ENCODE assay signal across 8 cellular contexts in the genomic region with DNA sequence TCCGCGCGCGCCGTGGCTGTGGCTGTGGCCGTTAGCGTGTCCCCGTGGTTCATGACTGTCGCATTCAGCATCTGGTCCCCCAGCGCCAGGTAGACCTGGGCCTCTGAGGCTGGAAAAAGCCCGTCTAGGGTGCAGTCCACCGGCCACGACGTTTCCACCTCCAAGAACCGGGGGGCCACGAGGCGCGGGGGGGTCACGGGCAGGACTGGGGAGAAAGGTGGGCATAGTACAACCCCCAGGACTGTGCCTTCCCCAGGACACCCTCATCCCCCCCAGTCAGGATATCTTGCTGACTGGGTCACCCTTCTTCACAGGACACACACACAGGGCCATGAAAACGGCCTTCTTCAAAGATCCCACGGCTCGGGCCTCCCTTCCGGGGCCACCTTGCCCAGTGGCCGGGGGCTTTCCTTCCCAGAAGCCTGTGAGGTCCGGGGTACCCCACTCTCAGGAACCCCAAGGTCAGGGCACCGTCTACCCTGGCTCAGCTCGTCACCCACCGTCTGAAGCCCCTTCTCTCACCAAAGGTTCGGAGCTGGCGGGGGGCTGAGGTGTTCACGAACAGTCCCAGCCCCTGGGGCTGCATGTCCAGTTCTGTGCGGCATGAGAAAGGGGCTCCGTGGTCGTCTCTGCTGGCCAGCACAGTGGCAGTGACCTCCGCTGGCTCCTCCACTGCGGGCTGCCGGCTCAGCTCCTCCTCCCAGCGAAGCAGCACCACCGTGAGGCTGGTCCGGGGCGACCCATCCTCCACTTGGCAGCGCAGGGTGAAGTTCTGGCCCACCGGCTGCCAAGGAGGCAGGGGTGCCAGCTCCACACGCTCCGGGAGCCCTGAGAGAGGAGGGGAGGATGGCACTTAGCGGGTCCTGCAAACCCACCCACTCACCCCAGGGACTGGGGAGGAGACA. TPM values are rescaled to one million over a fixed set of nuclear protein-coding genes. Genes with fewer than 3 reads are reported as not detected.
DNase-seq lines count a peak whose midpoint lies in the region; ATAC-seq and TF ChIP-seq lines count a peak whose summit lies in the region.

No MANE protein-coding gene starts in this region.

- H3K27ac Mint-ChIP-seq in activated CD4-positive, alpha-beta T cell treated with anti-CD3 and anti-CD28 coated beads, Interleukin-2, amount 10 ng/mL, durations not matched to agents 24 days and 14 days, result no peak overlapping the region
- H3K27ac Mint-ChIP-seq in memory B cell (no peak overlapping the region), type B pancreatic cell (peak overlapping the region; percentile 88)
- no peak overlapping the region for H3K27ac Mint-ChIP-seq in activated naive CD8-positive, alpha-beta T cell treated with anti-CD3 and anti-CD28 coated beads for 36 hours

- ATAC-seq in memory B cell (ENCODE audit: low read depth) (no peak), GM18907 (IDR thresholded peaks at IDR 0.05; ENCODE audit: unreplicated experiment) (no peak)

- H3K36me3 Mint-ChIP-seq in activated CD4-positive, alpha-beta T cell treated with anti-CD3 and anti-CD28 coated beads, Interleukin-2, amount 10 ng/mL, durations not matched to agents 24 days and 14 days (ENCODE audit: low read depth), result peaks cover 31% of the 10 kb centered on the region
- H3K36me3 Mint-ChIP-seq in memory B cell, result peaks cover 2% of the 10 kb centered on the region
- H3K36me3 Mint-ChIP-seq in type B pancreatic cell, result no peaks in the 10 kb centered on the region
- peaks cover 27% of the 10 kb centered on the region for H3K36me3 Mint-ChIP-seq in activated naive CD8-positive, alpha-beta T cell treated with anti-CD3 and anti-CD28 coated beads for 36 hours

- no peaks in the 10 kb centered on the region for H3K27me3 Mint-ChIP-seq in activated CD4-positive, alpha-beta T cell treated with anti-CD3 and anti-CD28 coated beads, Interleukin-2, amount 10 ng/mL, durations not matched to agents 24 days and 14 days
- H3K27me3 Mint-ChIP-seq in memory B cell, result no peaks in the 10 kb centered on the region
- H3K27me3 Mint-ChIP-seq in type B pancreatic cell, result peaks cover 4% of the 10 kb centered on the region
- no peaks in the 10 kb centered on the region for H3K27me3 Mint-ChIP-seq in activated naive CD8-positive, alpha-beta T cell treated with anti-CD3 and anti-CD28 coated beads for 36 hours

- no peak for TF ChIP-seq CTCF in choroid plexus epithelial cell (conservative IDR thresholded peaks at IDR 0.05; ENCODE audit: low read depth, low read length)
- no peak for TF ChIP-seq CTCF in type B pancreatic cell (conservative IDR thresholded peaks at IDR 0.05)
- no peak for TF ChIP-seq CTCF in GM10248 (IDR thresholded peaks at IDR 0.05; ENCODE audit: control extremely low read depth, extremely low read depth, low read depth, missing control alignments)

- CTCF ChIA-PET in GM10248 (lab: Yijun Ruan, JAX), result interaction anchor here (2.1 to 2.6 kb wide), 2 partner anchors 31 to 53 kb away, joined by 5 to 11 read pairs; no protein-coding TSS in a partner anchor

- POLR2A ChIA-PET in GM10248 (lab: Yijun Ruan, JAX), result no interaction called here

- H3K4me3 ChIP-seq in choroid plexus epithelial cell (ENCODE audit: low read depth, low read length), result peak overlapping the region; percentile 72

- peaks cover 39% of the 10 kb centered on the region for H3K4me1 Mint-ChIP-seq in activated CD4-positive, alpha-beta T cell treated with anti-CD3 and anti-CD28 coated beads, Interleukin-2, amount 10 ng/mL, durations not matched to agents 24 days and 14 days
- peaks cover 19% of the 10 kb centered on the region for H3K4me1 Mint-ChIP-seq in memory B cell
- H3K4me1 Mint-ChIP-seq in type B pancreatic cell (ENCODE audit: unreplicated experiment), result peaks cover 13% of the 10 kb centered on the region
- peaks cover 29% of the 10 kb centered on the region for H3K4me1 Mint-ChIP-seq in activated naive CD8-positive, alpha-beta T cell treated with anti-CD3 and anti-CD28 coated beads for 36 hours

- no peaks in the 10 kb centered on the region for H3K9me3 Mint-ChIP-seq in activated CD4-positive, alpha-beta T cell treated with anti-CD3 and anti-CD28 coated beads, Interleukin-2, amount 10 ng/mL, durations not matched to agents 24 days and 14 days
- H3K9me3 Mint-ChIP-seq in memory B cell, result no peaks in the 10 kb centered on the region
- H3K9me3 Mint-ChIP-seq in type B pancreatic cell, result no peaks in the 10 kb centered on the region
- H3K9me3 Mint-ChIP-seq in activated naive CD8-positive, alpha-beta T cell treated with anti-CD3 and anti-CD28 coated beads for 36 hours, result no peaks in the 10 kb centered on the region

- intact Hi-C loops in activated CD4-positive, alpha-beta T cell treated with anti-CD3 and anti-CD28 coated beads, Interleukin-2, amount 10 ng/mL, durations not matched to agents 24 days and 14 days (cut with micrococcal nuclease), result loop anchor here (10.0 kb wide), 1 partner anchor 141 kb away; the partner anchor contains the start of gene DNMT1

- peak; percentile 54 for DNase-seq in activated CD4-positive, alpha-beta T cell treated with anti-CD3 and anti-CD28 coated beads, Interleukin-2, amount 10 ng/mL, durations not matched to agents 24 days and 14 days
- no peak for DNase-seq in activated CD4-positive, alpha-beta T cell treated with anti-CD3 and anti-CD28 coated beads for 1 hour
- DNase-seq in choroid plexus epithelial cell (ENCODE audit: low read depth), result no peak
- DNase-seq in memory B cell (ENCODE audit: low spot score in 2 of 2), result no peak
- DNase-seq in type B pancreatic cell (ENCODE audit: extremely low spot score, unreplicated experiment), result no peak
- no peak for DNase-seq in activated naive CD8-positive, alpha-beta T cell treated with anti-CD3 and anti-CD28 coated beads for 36 hours
- no peak for DNase-seq in GM10248 (ENCODE audit: extremely low spot score)

- H3K4me3 Mint-ChIP-seq in activated CD4-positive, alpha-beta T cell treated with anti-CD3 and anti-CD28 coated beads, Interleukin-2, amount 10 ng/mL, durations not matched to agents 24 days and 14 days, result peak overlapping the region; percentile 54
- peak overlapping the region; percentile 58 for H3K4me3 Mint-ChIP-seq in memory B cell
- H3K4me3 Mint-ChIP-seq in type B pancreatic cell, result peak overlapping the region; percentile 97
- no peak overlapping the region for H3K4me3 Mint-ChIP-seq in activated naive CD8-positive, alpha-beta T cell treated with anti-CD3 and anti-CD28 coated beads for 36 hours

RNA-seq across cellular contexts. Expression of gene RAVER1, which starts 2.1 kb away (rescaled TPM):
- 96.1 and 108 TPM in 2 replicates for total RNA-seq in activated CD4-positive, alpha-beta T cell treated with anti-CD3 and anti-CD28 coated beads, Interleukin-2, amount 10 ng/mL, durations not matched to agents 24 days and 14 days
- total RNA-seq in type B pancreatic cell (ENCODE audit: low replicate concordance), result 42.5 and 48.4 TPM in 2 replicates
- 100 to 1,000 TPM; 103 to 107 TPM for total RNA-seq in activated naive CD8-positive, alpha-beta T cell treated with anti-CD3 and anti-CD28 coated beads for 36 hours

RNA-seq across cellular contexts. Expression of gene ICAM3, which starts 4.0 kb away (rescaled TPM):
- 104 and 108 TPM in 2 replicates for total RNA-seq in activated CD4-positive, alpha-beta T cell treated with anti-CD3 and anti-CD28 coated beads, Interleukin-2, amount 10 ng/mL, durations not matched to agents 24 days and 14 days
- total RNA-seq in type B pancreatic cell (ENCODE audit: low replicate concordance), result 5.8 and 8.2 TPM in 2 replicates
- 10 to 100 TPM; 76.3 to 79.6 TPM for total RNA-seq in activated naive CD8-positive, alpha-beta T cell treated with anti-CD3 and anti-CD28 coated beads for 36 hours

RNA-seq across cellular contexts. Expression of gene FDX2, which starts 19.6 kb away (rescaled TPM):
- total RNA-seq in activated CD4-positive, alpha-beta T cell treated with anti-CD3 and anti-CD28 coated beads, Interleukin-2, amount 10 ng/mL, durations not matched to agents 24 days and 14 days, result 23.9 and 24.9 TPM in 2 replicates
- 18.8 and 23.3 TPM in 2 replicates for total RNA-seq in type B pancreatic cell (ENCODE audit: low replicate concordance)
- 10 to 100 TPM; 18.3 to 19.6 TPM for total RNA-seq in activated naive CD8-positive, alpha-beta T cell treated with anti-CD3 and anti-CD28 coated beads for 36 hours

RNA-seq across cellular contexts. Expression of gene ZGLP1, which starts 25.8 kb away (rescaled TPM):
- 2.0 and 2.8 TPM in 2 replicates for total RNA-seq in activated CD4-positive, alpha-beta T cell treated with anti-CD3 and anti-CD28 coated beads, Interleukin-2, amount 10 ng/mL, durations not matched to agents 24 days and 14 days
- 5.5 and 17.0 TPM in 2 replicates for total RNA-seq in type B pancreatic cell (ENCODE audit: low replicate concordance)
- total RNA-seq in activated naive CD8-positive, alpha-beta T cell treated with anti-CD3 and anti-CD28 coated beads for 36 hours, result 1 to 10 TPM; 3.4 to 4.0 TPM

RNA-seq across cellular contexts. Expression of gene TYK2, which starts 45.0 kb away (rescaled TPM):
- 244 and 255 TPM in 2 replicates for total RNA-seq in activated CD4-positive, alpha-beta T cell treated with anti-CD3 and anti-CD28 coated beads, Interleukin-2, amount 10 ng/mL, durations not matched to agents 24 days and 14 days
- 96.6 and 131 TPM in 2 replicates for total RNA-seq in type B pancreatic cell (ENCODE audit: low replicate concordance)
- 100 to 1,000 TPM; 153 to 155 TPM for total RNA-seq in activated naive CD8-positive, alpha-beta T cell treated with anti-CD3 and anti-CD28 coated beads for 36 hours
